21 cellular contexts compared by ENCODE assay signal in the genomic region with DNA sequence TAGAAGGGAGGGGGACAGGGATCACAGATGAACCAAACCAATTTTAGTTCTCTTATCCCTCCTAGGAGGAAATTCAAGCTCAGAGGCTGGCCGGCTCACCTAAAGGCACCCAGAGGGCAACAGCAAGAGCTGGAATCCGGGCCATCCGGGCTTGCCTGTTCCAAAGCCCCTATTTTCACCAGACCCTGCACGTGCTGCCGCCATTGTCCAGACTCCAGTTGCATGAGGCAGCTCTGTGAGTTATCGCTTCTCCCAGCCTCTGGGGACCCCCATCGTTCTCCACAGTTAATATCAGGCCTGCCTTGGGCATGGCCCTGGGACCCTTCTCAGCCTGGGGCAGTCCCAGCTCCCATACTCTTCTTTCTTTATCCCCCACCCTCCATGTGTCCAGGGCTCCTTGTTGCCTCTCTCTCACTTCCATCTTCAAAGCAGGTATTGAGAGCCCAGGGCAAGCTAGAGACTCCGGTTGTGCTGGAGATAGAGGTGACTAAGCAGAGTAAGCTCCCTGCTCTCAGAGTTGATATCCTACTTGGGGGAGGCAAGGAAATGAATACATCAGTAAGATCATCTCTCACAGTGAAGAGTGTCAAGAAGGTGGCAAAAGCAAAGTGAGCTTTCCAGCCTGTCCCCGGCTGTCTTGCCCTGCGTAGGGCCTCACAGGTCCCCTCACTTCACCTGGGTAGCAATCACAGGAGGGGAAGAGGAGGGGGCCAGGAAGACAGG.
"Had no signal": no experiment of that assay in that cellular context is flagged by ENCODE, and none has a peak within 500 bp of the region (broad histone marks: within the 10 kb centered on the region; RNA-seq: fewer than 3 reads in every experiment).

No MANE protein-coding gene starts in this region.

- H2AFZ ChIP-seq: hepatocyte had no signal

- H3K4me2 ChIP-seq: hepatocyte had no signal

- H3K27me3 ChIP-seq: transverse colon had no signal

- H3K4me3 ChIP-seq: hepatocyte, lung, spleen, thoracic aorta, transverse colon had no signal

- H3K36me3 Mint-ChIP-seq: stimulated activated naive B cell treated with anti-CD40 and anti-IgM and Interleukin-4, amounts not matched to agents 10 μg/mL and 1 μg/mL and 100 μg/mL, for 72 hours had no signal

- H3K27ac ChIP-seq: hepatocyte, spleen, thoracic aorta, transverse colon had no signal

- H3K9me3 Mint-ChIP-seq: dendritic cell treated with granulocyte-macrophage colony-stimulating factor and Interleukin-4, amounts not matched to agents 40 ng/mL and 50 ng/mL, for 4 days; effector memory CD8-positive, alpha-beta T cell; naive B cell; stimulated activated naive B cell treated with anti-CD40 and anti-IgM and Interleukin-4, amounts not matched to agents 10 μg/mL and 1 μg/mL and 100 μg/mL, for 72 hours; stimulated activated naive CD8-positive, alpha-beta T cell treated with anti-CD3 and anti-CD28 coated beads, Interleukin-15, amount 100 ng/mL, for 72 hours had no signal

- H3K27ac Mint-ChIP-seq: dendritic cell treated with granulocyte-macrophage colony-stimulating factor and Interleukin-4, amounts not matched to agents 40 ng/mL and 50 ng/mL, for 4 days; effector memory CD8-positive, alpha-beta T cell; stimulated activated naive B cell treated with anti-CD40 and anti-IgM and Interleukin-4, amounts not matched to agents 10 μg/mL and 1 μg/mL and 100 μg/mL, for 72 hours had no signal

- H3K4me3 Mint-ChIP-seq: dendritic cell treated with granulocyte-macrophage colony-stimulating factor and Interleukin-4, amounts not matched to agents 40 ng/mL and 50 ng/mL, for 4 days; effector memory CD8-positive, alpha-beta T cell; naive B cell; stimulated activated naive B cell treated with anti-CD40 and anti-IgM and Interleukin-4, amounts not matched to agents 10 μg/mL and 1 μg/mL and 100 μg/mL, for 72 hours; stimulated activated naive CD8-positive, alpha-beta T cell treated with anti-CD3 and anti-CD28 coated beads, Interleukin-15, amount 100 ng/mL, for 72 hours had no signal

- ATAC-seq: effector memory CD8-positive, alpha-beta T cell; left colon; left ventricle myocardium superior; sciatic nerve; stimulated activated naive B cell treated with anti-CD40 and anti-IgM and Interleukin-4, amounts not matched to agents 10 μg/mL and 1 μg/mL and 100 μg/mL, for 72 hours; stimulated activated naive CD8-positive, alpha-beta T cell treated with anti-CD3 and anti-CD28 coated beads, Interleukin-15, amount 100 ng/mL, for 72 hours had no signal

- H3K36me3 ChIP-seq: spleen, thoracic aorta, transverse colon had no signal

- H3K79me2 ChIP-seq: hepatocyte had no signal

- H3K4me1 ChIP-seq: transverse colon had no signal

- H3K9me3 ChIP-seq: spleen, thoracic aorta, transverse colon had no signal

- DNase-seq: effector memory CD8-positive, alpha-beta T cell; foreskin melanocyte; head of caudate nucleus; left colon; left ventricle myocardium superior; mesenchymal stem cell; midbrain; naive B cell; posterior cingulate gyrus; spleen; stimulated activated CD4-positive, alpha-beta T cell treated with anti-CD3 and anti-CD28 coated beads, Interleukin-15, amount 100 ng/mL, for 24 hours; stimulated activated CD4-positive, alpha-beta T cell treated with anti-CD3 and anti-CD28 coated beads, Interleukin-1b, Interleukin-23, amount 100 ng/mL, for 48 hours; stimulated activated CD4-positive, alpha-beta T cell treated with anti-CD3 and anti-CD28 coated beads, Interleukin-4, amount 100 ng/mL, for 24 hours; stimulated activated naive B cell treated with anti-CD40 and anti-IgM and Interleukin-4, amounts not matched to agents 10 μg/mL and 1 μg/mL and 100 μg/mL, for 72 hours; stimulated activated naive CD8-positive, alpha-beta T cell treated with anti-CD3 and anti-CD28 coated beads, Interleukin-15, amount 100 ng/mL, for 72 hours; transverse colon had no signal
